ENCODE assay signal across 1 cellular context in the genomic region with DNA sequence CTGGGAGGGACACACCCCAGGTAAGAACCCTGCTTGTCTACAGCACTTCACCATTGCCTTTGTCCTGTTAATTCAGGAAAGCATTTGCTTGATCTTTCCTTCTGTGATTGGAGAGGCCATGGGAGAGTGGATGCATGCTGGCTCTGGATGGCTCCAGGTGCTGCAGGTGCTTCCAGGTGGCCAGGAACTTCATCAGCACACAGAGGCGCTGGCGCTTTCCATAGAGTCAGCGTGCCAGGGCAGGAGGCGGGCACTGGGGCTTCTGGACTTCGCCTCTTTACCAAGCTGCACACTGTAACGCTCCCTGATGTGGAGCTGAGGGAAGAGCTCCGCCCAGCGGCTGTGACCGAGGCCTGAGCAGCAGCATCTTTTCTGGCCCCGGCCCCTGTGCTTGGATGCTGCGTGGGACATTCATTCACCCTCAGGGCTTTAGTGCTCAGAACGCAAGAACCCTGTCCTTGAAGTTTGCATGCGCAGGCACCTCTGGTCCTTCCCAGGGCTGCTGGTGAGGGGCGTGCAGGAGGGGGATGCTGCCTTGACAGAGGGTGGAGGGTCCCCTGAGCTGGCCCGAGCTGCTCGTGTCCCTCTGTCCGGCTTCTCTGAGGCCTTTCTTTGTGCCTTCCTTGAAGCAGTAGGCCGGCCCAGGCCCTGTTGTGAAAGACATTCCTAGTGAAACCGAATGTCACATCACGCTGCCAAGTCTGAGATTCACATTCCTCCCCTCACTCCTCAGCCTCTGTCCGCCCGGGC.
TF ChIP-seq lines count a peak whose summit lies in the region.

No MANE protein-coding gene starts in this region.

TF ChIP-seq in GM23338, 12 proteins besides CTCF, POLR2A, EP300 and RAD21 (continued from another document):
- TF ChIP-seq, protein P1, sequence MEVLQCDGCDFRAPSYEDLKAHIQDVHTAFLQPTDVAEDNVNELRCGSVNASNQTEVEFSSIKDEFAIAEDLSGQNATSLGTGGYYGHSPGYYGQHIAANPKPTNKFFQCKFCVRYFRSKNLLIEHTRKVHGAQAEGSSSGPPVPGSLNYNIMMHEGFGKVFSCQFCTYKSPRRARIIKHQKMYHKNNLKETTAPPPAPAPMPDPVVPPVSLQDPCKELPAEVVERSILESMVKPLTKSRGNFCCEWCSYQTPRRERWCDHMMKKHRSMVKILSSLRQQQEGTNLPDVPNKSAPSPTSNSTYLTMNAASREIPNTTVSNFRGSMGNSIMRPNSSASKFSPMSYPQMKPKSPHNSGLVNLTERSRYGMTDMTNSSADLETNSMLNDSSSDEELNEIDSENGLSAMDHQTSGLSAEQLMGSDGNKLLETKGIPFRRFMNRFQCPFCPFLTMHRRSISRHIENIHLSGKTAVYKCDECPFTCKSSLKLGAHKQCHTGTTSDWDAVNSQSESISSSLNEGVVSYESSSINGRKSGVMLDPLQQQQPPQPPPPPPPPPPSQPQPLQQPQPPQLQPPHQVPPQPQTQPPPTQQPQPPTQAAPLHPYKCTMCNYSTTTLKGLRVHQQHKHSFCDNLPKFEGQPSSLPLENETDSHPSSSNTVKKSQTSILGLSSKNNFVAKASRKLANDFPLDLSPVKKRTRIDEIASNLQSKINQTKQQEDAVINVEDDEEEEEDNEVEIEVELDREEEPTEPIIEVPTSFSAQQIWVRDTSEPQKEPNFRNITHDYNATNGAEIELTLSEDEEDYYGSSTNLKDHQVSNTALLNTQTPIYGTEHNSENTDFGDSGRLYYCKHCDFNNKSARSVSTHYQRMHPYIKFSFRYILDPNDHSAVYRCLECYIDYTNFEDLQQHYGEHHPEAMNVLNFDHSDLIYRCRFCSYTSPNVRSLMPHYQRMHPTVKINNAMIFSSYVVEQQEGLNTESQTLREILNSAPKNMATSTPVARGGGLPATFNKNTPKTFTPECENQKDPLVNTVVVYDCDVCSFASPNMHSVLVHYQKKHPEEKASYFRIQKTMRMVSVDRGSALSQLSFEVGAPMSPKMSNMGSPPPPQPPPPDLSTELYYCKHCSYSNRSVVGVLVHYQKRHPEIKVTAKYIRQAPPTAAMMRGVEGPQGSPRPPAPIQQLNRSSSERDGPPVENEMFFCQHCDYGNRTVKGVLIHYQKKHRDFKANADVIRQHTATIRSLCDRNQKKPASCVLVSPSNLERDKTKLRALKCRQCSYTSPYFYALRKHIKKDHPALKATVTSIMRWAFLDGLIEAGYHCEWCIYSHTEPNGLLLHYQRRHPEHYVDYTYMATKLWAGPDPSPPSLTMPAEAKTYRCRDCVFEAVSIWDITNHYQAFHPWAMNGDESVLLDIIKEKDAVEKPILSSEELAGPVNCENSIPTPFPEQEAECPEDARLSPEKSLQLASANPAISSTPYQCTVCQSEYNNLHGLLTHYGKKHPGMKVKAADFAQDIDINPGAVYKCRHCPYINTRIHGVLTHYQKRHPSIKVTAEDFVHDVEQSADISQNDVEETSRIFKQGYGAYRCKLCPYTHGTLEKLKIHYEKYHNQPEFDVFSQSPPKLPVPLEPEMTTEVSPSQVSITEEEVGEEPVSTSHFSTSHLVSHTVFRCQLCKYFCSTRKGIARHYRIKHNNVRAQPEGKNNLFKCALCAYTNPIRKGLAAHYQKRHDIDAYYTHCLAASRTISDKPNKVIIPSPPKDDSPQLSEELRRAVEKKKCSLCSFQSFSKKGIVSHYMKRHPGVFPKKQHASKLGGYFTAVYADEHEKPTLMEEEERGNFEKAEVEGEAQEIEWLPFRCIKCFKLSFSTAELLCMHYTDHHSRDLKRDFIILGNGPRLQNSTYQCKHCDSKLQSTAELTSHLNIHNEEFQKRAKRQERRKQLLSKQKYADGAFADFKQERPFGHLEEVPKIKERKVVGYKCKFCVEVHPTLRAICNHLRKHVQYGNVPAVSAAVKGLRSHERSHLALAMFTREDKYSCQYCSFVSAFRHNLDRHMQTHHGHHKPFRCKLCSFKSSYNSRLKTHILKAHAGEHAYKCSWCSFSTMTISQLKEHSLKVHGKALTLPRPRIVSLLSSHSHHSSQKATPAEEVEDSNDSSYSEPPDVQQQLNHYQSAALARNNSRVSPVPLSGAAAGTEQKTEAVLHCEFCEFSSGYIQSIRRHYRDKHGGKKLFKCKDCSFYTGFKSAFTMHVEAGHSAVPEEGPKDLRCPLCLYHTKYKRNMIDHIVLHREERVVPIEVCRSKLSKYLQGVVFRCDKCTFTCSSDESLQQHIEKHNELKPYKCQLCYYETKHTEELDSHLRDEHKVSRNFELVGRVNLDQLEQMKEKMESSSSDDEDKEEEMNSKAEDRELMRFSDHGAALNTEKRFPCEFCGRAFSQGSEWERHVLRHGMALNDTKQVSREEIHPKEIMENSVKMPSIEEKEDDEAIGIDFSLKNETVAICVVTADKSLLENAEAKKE (CRISPR knock-in tag; IDR thresholded peaks at IDR 0.05) = no peak
